In the genomic region with DNA sequence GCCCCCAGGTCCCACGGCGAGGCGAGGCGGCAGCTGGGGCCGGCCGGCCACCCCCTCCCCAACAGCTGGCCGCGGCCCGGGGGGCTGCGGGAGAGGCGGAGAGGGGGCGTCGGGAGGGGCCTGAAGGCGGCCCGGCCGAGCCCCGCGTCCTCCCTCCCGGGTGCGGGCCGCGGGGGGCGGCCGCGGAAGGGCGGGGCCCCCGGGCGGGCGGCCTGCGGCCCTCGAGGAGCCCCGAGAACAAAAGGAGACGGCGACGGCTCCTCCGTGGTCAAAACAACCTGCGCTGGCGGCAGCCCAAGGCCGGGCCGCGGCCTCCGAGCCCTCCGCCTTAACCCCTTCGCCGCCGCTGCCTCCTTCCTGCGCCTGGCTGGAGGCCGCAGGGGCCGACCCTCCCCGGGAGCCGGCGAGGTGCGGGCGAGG, we compare ENCODE assay signal across 1 cellular context.
TF ChIP-seq lines count a peak whose summit lies in the region.

No MANE protein-coding gene starts in this region.

TF ChIP-seq in HepG2, 621 proteins besides CTCF, POLR2A, EP300 and RAD21 (continued from another document):
- TF ChIP-seq FUBP1 (CRISPR knock-in tag; IDR thresholded peaks at IDR 0.05; ENCODE audit: borderline replicate concordance) (0 out of 2 replicates have a peak, but pooled peaks have one; percentile 2), ARID5B (CRISPR knock-in tag; IDR thresholded peaks at IDR 0.05) (no peak), MXD4 (CRISPR knock-in tag; IDR thresholded peaks at IDR 0.05) (no peak), MEF2D (CRISPR knock-in tag; IDR thresholded peaks at IDR 0.05) (no peak), ZNF326 (CRISPR knock-in tag; IDR thresholded peaks at IDR 0.05; ENCODE audit: borderline replicate concordance) (peak; percentile 10; the same call in 1 of the 2 replicates), FOXP4 (CRISPR knock-in tag; IDR thresholded peaks at IDR 0.05) (no peak)
- TF ChIP-seq, protein P1, sequence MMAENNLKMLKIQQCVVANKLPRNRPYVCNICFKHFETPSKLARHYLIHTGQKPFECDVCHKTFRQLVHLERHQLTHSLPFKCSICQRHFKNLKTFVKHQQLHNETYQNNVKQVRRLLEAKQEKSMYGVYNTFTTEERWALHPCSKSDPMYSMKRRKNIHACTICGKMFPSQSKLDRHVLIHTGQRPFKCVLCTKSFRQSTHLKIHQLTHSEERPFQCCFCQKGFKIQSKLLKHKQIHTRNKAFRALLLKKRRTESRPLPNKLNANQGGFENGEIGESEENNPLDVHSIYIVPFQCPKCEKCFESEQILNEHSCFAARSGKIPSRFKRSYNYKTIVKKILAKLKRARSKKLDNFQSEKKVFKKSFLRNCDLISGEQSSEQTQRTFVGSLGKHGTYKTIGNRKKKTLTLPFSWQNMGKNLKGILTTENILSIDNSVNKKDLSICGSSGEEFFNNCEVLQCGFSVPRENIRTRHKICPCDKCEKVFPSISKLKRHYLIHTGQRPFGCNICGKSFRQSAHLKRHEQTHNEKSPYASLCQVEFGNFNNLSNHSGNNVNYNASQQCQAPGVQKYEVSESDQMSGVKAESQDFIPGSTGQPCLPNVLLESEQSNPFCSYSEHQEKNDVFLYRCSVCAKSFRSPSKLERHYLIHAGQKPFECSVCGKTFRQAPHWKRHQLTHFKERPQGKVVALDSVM (CRISPR knock-in tag; IDR thresholded peaks at IDR 0.05): peak; percentile 77; the same call in 1 of the 2 replicates
- TF ChIP-seq, protein P2, sequence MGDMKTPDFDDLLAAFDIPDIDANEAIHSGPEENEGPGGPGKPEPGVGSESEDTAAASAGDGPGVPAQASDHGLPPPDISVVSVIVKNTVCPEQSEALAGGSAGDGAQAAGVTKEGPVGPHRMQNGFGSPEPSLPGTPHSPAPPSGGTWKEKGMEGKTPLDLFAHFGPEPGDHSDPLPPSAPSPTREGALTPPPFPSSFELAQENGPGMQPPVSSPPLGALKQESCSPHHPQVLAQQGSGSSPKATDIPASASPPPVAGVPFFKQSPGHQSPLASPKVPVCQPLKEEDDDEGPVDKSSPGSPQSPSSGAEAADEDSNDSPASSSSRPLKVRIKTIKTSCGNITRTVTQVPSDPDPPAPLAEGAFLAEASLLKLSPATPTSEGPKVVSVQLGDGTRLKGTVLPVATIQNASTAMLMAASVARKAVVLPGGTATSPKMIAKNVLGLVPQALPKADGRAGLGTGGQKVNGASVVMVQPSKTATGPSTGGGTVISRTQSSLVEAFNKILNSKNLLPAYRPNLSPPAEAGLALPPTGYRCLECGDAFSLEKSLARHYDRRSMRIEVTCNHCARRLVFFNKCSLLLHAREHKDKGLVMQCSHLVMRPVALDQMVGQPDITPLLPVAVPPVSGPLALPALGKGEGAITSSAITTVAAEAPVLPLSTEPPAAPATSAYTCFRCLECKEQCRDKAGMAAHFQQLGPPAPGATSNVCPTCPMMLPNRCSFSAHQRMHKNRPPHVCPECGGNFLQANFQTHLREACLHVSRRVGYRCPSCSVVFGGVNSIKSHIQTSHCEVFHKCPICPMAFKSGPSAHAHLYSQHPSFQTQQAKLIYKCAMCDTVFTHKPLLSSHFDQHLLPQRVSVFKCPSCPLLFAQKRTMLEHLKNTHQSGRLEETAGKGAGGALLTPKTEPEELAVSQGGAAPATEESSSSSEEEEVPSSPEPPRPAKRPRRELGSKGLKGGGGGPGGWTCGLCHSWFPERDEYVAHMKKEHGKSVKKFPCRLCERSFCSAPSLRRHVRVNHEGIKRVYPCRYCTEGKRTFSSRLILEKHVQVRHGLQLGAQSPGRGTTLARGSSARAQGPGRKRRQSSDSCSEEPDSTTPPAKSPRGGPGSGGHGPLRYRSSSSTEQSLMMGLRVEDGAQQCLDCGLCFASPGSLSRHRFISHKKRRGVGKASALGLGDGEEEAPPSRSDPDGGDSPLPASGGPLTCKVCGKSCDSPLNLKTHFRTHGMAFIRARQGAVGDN (CRISPR knock-in tag; IDR thresholded peaks at IDR 0.05): no peak
